Comparison of ENCODE assay signal across 8 cellular contexts in the genomic region with DNA sequence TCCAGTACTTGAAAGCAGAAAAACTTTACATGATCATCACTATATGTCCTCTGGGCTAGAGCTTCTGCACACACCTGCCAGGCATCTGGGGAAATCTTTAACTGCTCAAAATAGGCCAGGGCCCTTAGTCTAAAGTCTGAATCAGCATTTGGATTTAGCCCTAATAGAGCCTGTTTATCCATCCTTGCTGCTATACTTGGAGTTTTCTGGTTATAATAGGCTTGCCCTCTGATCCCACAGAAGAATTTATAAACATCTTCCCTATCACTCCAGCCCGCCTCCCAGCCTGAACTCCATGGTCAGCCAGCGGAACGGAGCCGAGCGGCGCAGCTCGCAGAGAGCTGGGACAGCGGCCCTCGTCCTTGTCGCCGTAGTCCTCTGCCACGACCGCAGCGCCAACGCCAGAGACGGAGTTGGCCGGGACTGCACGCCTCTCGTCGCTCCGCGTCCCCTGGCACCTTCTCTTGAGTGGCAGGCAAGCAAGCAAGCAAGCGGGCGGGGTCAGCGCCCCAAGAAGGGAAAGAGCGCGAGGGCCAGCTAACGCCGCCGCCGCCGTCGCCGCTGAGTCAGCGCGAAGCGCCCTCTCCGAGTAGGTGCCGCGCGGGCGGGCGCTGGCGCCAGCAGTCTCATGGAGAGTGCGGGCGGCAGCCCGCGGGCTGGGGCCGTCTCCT. TPM values are rescaled to one million over a fixed set of nuclear protein-coding genes. Genes with fewer than 3 reads are reported as not detected.
DNase-seq lines count a peak whose midpoint lies in the region; ATAC-seq and TF ChIP-seq lines count a peak whose summit lies in the region.

No MANE protein-coding gene starts in this region.

- DNase-seq in EH (ENCODE audit: low read depth) (peak; percentile 78), NCI-H146 (lab: John Stamatoyannopoulos, UW) (peak; percentile 91), chondrocyte (ENCODE audit: low spot score) (no peak), kidney glomerular epithelial cell (lab: John Stamatoyannopoulos, UW) (peak; percentile 68)
- DNase-seq in stimulated activated CD4-positive, alpha-beta T cell treated with anti-CD3 and anti-CD28 coated beads, Interleukin-12 subunit alpha, Interleukin-12 subunit beta, amount 100 ng/mL, for 48 hours (ENCODE audit: low read depth in 2 of 3, low spot score in 1 of 3): peak; percentile 30 to 48 (median 35)

- H3K27me3 Mint-ChIP-seq in chondrocyte (ENCODE audit: low read depth): no peaks in the 10 kb centered on the region

- ATAC-seq in activated CD4-positive, CD25-positive, alpha-beta regulatory T cell treated with anti-CD3 and anti-CD28 coated beads, Interleukin-2, amount 50 U/mL, for 24 hours: peak; percentile 75 to 78
- ATAC-seq in HG02642 (IDR thresholded peaks at IDR 0.05; ENCODE audit: poor library complexity, unreplicated experiment): no peak
- ATAC-seq in HG03108 (IDR thresholded peaks at IDR 0.05; ENCODE audit: unreplicated experiment): no peak

- H3K4me1 Mint-ChIP-seq in chondrocyte (ENCODE audit: low read depth): peaks cover 24% of the 10 kb centered on the region

- peaks cover 14% of the 10 kb centered on the region for H3K9me3 Mint-ChIP-seq in chondrocyte (ENCODE audit: low read depth)

- peak overlapping the region; percentile 96 for H3K27ac Mint-ChIP-seq in chondrocyte (ENCODE audit: unreplicated experiment)

- TF ChIP-seq CTCF in chondrocyte (IDR thresholded peaks at IDR 0.05): peak; percentile 38

- no peak overlapping the region for H3K4me3 Mint-ChIP-seq in chondrocyte (ENCODE audit: unreplicated experiment)

- H3K36me3 Mint-ChIP-seq in chondrocyte (ENCODE audit: low read depth): peaks cover 4% of the 10 kb centered on the region

RNA-seq across cellular contexts. Expression of a gene that starts 25.4 kb away (rescaled TPM):
- total RNA-seq in chondrocyte: not detected in 3 replicates

Comparison
In these comparisons a context has a peak if more than half of its experiments do, and no peak if none do; other contexts are left out.
1. ATAC-seq: peak in activated CD4-positive, CD25-positive, alpha-beta regulatory T cell treated with anti-CD3 and anti-CD28 coated beads, Interleukin-2, amount 50 U/mL, for 24 hours (2 of 2); none in HG02642 (single experiment) and HG03108 (single experiment).